8 cellular contexts compared by ENCODE assay signal in genomic region chr15:84600687-84601554, GRCh38. TPM values are rescaled to one million over a fixed set of nuclear protein-coding genes. Genes with fewer than 3 reads are reported as not detected.
DNase-seq lines count a peak whose midpoint lies in the region; ATAC-seq and TF ChIP-seq lines count a peak whose summit lies in the region.

TSS of gene ZSCAN2 (plus strand) at chr15:84601009. CDS start at chr15:84603928, 2,919 bp downstream.

- peak; percentile 87 for DNase-seq in GM04504 (ENCODE audit: low read depth)
- DNase-seq in NB4 (ENCODE audit: low read depth) = peak; percentile 98
- peak; percentile 96 for DNase-seq in SK-N-DZ (ENCODE audit: low spot score)
- DNase-seq in activated naive CD4-positive, alpha-beta T cell treated with anti-CD3 and anti-CD28 coated beads, Interleukin-2, amount 50 U/mL, for 16 hours = peak; percentile 95
- DNase-seq in globus pallidus (ENCODE audit: low spot score) = peak; percentile 96
- DNase-seq in nucleus accumbens (lab: John Stamatoyannopoulos, UW) = peak; percentile 53 to 98 (median 93)
- peak; percentile 97 for DNase-seq in superior temporal gyrus (ENCODE audit: extremely low spot score)

- ATAC-seq in HG02571 (IDR thresholded peaks at IDR 0.05; ENCODE audit: unreplicated experiment) = peak; percentile 94

- TF ChIP-seq CTCF in NB4 (IDR thresholded peaks at IDR 0.05; ENCODE audit: low read depth, low read length) = no peak

- peak; percentile 43 for TF ChIP-seq POLR2A in NB4 (IDR thresholded peaks at IDR 0.05; ENCODE audit: extremely low read depth, insufficient read length)

- peak within 1 kb of the TSS; percentile 86 for H3K4me3 ChIP-seq in NB4 (ENCODE audit: low read depth, low read length)

RNA-seq across cellular contexts. Expression of gene ZSCAN2, which starts in this region (rescaled TPM):
- 64.9 and 72.6 TPM in 2 replicates for polyA plus RNA-seq in SK-N-DZ (2014; cell fraction: cytosol; rRNA removed)
- 21.9 and 28.3 TPM in 2 replicates for polyA plus RNA-seq in SK-N-DZ (2014; cell fraction: nucleus; rRNA removed)

Comparison
In these comparisons a context has a peak if more than half of its experiments do, and no peak if none do; other contexts are left out.
1. Peak in every context shown above with its lines: DNase-seq, ATAC-seq and H3K4me3 ChIP-seq.